In genomic region chr4:142960867-142961644, GRCh38 we compare ENCODE assay signal across 17 cellular contexts.
DNase-seq lines count a peak whose midpoint lies in the region; ATAC-seq and TF ChIP-seq lines count a peak whose summit lies in the region.
"Had no signal": no experiment of that assay in that cellular context is flagged by ENCODE, and none has a peak within 500 bp of the region (broad histone marks: within the 10 kb centered on the region; RNA-seq: fewer than 3 reads in every experiment).

No MANE protein-coding gene starts in this region.

- no peak overlapping the region for H3K4me2 ChIP-seq in GM23338

- H3K4me1 ChIP-seq in GM23338 (ENCODE audit: insufficient read depth) (no peaks in the 10 kb centered on the region), left lung (peaks cover 0 to 4% of the 10 kb centered on the region in 2 donors), skeletal muscle tissue (ENCODE audit: control insufficient read depth in 3 of 3, insufficient read depth in 3 of 3, low read length in 3 of 3) (peaks cover 8 to 25% (median 11%) of the 10 kb centered on the region in 3 donors)
- H3K4me1 ChIP-seq: Peyer's patch, prostate gland had no signal

- no peak overlapping the region for H3K4me3 ChIP-seq in GM23338
- H3K4me3 ChIP-seq in left lung, result no peak overlapping the region
- no peak overlapping the region for H3K4me3 ChIP-seq in skeletal muscle tissue (ENCODE audit: low read length in 3 of 3)
- H3K4me3 ChIP-seq: Peyer's patch, prostate gland, stomach had no signal

- no peak overlapping the region for H3K4me3 Mint-ChIP-seq in GM23338
- H3K4me3 Mint-ChIP-seq: naive thymus-derived CD4-positive, alpha-beta T cell had no signal

- H3K9ac ChIP-seq in skeletal muscle tissue (ENCODE audit: low read depth in 1 of 3, low read length in 3 of 3), result peak overlapping the region in 1 of 3 donors; percentile 8

- H3K36me3 ChIP-seq in GM23338 (ENCODE audit: insufficient read depth), result no peaks in the 10 kb centered on the region
- H3K36me3 ChIP-seq in left lung, result no peaks in the 10 kb centered on the region
- H3K36me3 ChIP-seq in skeletal muscle tissue (ENCODE audit: control insufficient read depth in 3 of 3, insufficient read depth in 3 of 3, low read length in 3 of 3), result no peaks in the 10 kb centered on the region
- H3K36me3 ChIP-seq: Peyer's patch, prostate gland, stomach, WERI-Rb-1 had no signal

- intact Hi-C loops in left lung (cut with DNase I), result no loop called here

- H3K27me3 ChIP-seq in GM23338 (ENCODE audit: insufficient read depth) (no peaks in the 10 kb centered on the region), left lung (no peaks in the 10 kb centered on the region), skeletal muscle tissue (ENCODE audit: control insufficient read depth in 3 of 3, insufficient read depth in 3 of 3, low read length in 3 of 3) (no peaks in the 10 kb centered on the region)
- H3K27me3 ChIP-seq: Peyer's patch, stomach had no signal

- no peak for ATAC-seq in GM23338
- peak; percentile 43 for ATAC-seq in left lung
- no peak for ATAC-seq in GM19324 (IDR thresholded peaks at IDR 0.05; ENCODE audit: low FRiP score, unreplicated experiment)

- H3K79me2 ChIP-seq in GM23338 (replicated peaks; ENCODE audit: insufficient read depth), result no peaks in the 10 kb centered on the region

- TF ChIP-seq CTCF in GM23338 (conservative IDR thresholded peaks at IDR 0.05; ENCODE audit: low read depth in 2 of 2) (no peak), left lung (IDR thresholded peaks at IDR 0.05) (no peak), GM20000 (IDR thresholded peaks at IDR 0.05; ENCODE audit: extremely low read depth, missing control alignments) (no peak)

- H3K27ac ChIP-seq in GM23338 (ENCODE audit: low read depth) (no peak overlapping the region), left lung (peak overlapping the region in 1 of 2 donors; percentile 46), skeletal muscle tissue (ENCODE audit: low read depth, low read length) (peak overlapping the region; percentile 11)
- H3K27ac ChIP-seq: prostate gland, WERI-Rb-1 had no signal

- peaks cover 1% of the 10 kb centered on the region for H3K27me3 Mint-ChIP-seq in GM23338 (ENCODE audit: insufficient read depth, low read depth, poor library complexity)

- H3K9me3 ChIP-seq in left lung, result no peaks in the 10 kb centered on the region
- no peaks in the 10 kb centered on the region for H3K9me3 ChIP-seq in skeletal muscle tissue (ENCODE audit: control insufficient read depth in 3 of 3, low read length in 3 of 3)
- H3K9me3 ChIP-seq: Peyer's patch, prostate gland, stomach had no signal

- no peaks in the 10 kb centered on the region for H3F3A ChIP-seq in GM23338 (replicated peaks; ENCODE audit: low read depth)

- H2AFZ ChIP-seq in GM23338, result peak overlapping the region; percentile 52; the same call in 1 of the 2 replicates

- DNase-seq in GM23338 (ENCODE audit: low spot score), result no peak
- peak; percentile 62 for DNase-seq in OCI-M1 (lab: John Stamatoyannopoulos, UW)
- no peak for DNase-seq in left lung
- DNase-seq in glomerular visceral epithelial cell (ENCODE audit: extremely low spot score), result no peak
- no peak for DNase-seq in SHP77 (lab: John Stamatoyannopoulos, UW)
- no peak for DNase-seq in GM20000 (ENCODE audit: low spot score)
- DNase-seq: effector CD4-positive, alpha-beta T cell; naive thymus-derived CD4-positive, alpha-beta T cell; NCI-H1930; NCI-H510A; Peyer's patch; stomach; T-helper 1 cell; WERI-Rb-1 had no signal

- H4K20me1 ChIP-seq in GM23338 (replicated peaks; ENCODE audit: insufficient read depth), result no peaks in the 10 kb centered on the region

- peaks cover 9% of the 10 kb centered on the region; the same call in 2 of the 3 replicates for H3K36me3 Mint-ChIP-seq in GM23338 (ENCODE audit: low read depth)

- H3K9me2 ChIP-seq in GM23338 (ENCODE audit: insufficient read depth), result no peaks in the 10 kb centered on the region

- H3K4me1 Mint-ChIP-seq in GM23338, result peaks cover 17% of the 10 kb centered on the region

- no peak overlapping the region for H3K27ac Mint-ChIP-seq in GM23338
- H3K27ac Mint-ChIP-seq: naive thymus-derived CD4-positive, alpha-beta T cell had no signal

- peaks cover 12% of the 10 kb centered on the region; the same call in 2 of the 3 replicates for H3K9me3 Mint-ChIP-seq in GM23338

TF ChIP-seq in GM23338, 12 proteins besides CTCF, POLR2A, EP300 and RAD21:
- TF ChIP-seq ETS1 (IDR thresholded peaks at IDR 0.05), result no peak
- TF ChIP-seq STAT1 (IDR thresholded peaks at IDR 0.05; ENCODE audit: unreplicated experiment), result no peak
- TF ChIP-seq NANOG (IDR thresholded peaks at IDR 0.05; ENCODE audit: borderline replicate concordance), result no peak
- TF ChIP-seq ZNF331 (CRISPR knock-in tag; IDR thresholded peaks at IDR 0.05; ENCODE audit: low read depth), result no peak
- no peak for TF ChIP-seq EZH2phosphoT487 (IDR thresholded peaks at IDR 0.05; ENCODE audit: unreplicated experiment)
